Comparison of ENCODE assay signal across 17 cellular contexts in genomic region chr7:107076781-107077698, GRCh38. TPM values are rescaled to one million over a fixed set of nuclear protein-coding genes. Genes with fewer than 3 reads are reported as not detected.
A peak's percentile ranks its signal among the peaks of the same experiment; 100 is the strongest.
DNase-seq lines count a peak whose midpoint lies in the region; TF ChIP-seq lines count a peak whose summit lies in the region.
"Had no signal": no experiment of that assay in that cellular context is flagged by ENCODE, and none has a peak within 500 bp of the region (broad histone marks: within the 10 kb centered on the region; RNA-seq: fewer than 3 reads in every experiment).

No MANE protein-coding gene starts in this region.

- H3K36me3 ChIP-seq in left ventricle myocardium inferior: no peaks in the 10 kb centered on the region
- H3K36me3 ChIP-seq: Peyer's patch, transverse colon had no signal

- TF ChIP-seq CTCF in left ventricle myocardium inferior (IDR thresholded peaks at IDR 0.05; ENCODE audit: borderline replicate concordance): no peak

- intact Hi-C loops in left ventricle myocardium inferior (cut with micrococcal nuclease): no loop called here
- intact Hi-C loops in cardiac septum (cut with DNase I): no loop called here

- no peaks in the 10 kb centered on the region for H3K9me3 ChIP-seq in left ventricle myocardium inferior (replicated peaks)
- H3K9me3 ChIP-seq: Peyer's patch, transverse colon had no signal

- peak overlapping the region; percentile 62 for H3K27ac ChIP-seq in left ventricle myocardium inferior (replicated peaks)
- H3K27ac ChIP-seq: Peyer's patch, transverse colon had no signal

- DNase-seq in left ventricle myocardium inferior (no peak), cardiac septum (ENCODE audit: low spot score) (no peak), RKO (ENCODE audit: low spot score) (peak; percentile 19), glomerular endothelial cell (ENCODE audit: extremely low read depth, low read depth, low spot score) (peak; percentile 92), NCI-H2107 treated with DMSO at 0.1 percent for 48 hours (lab: John Stamatoyannopoulos, UW; ENCODE audit: unreplicated experiment) (no peak), islet precursor cell (no peak), NCI-H226 (no peak)
- no peak for DNase-seq in activated CD4-positive, alpha-beta T cell treated with anti-CD3 and anti-CD28 coated beads, Interleukin-2, amount 50 U/mL, for 1 hour
- DNase-seq: HFFc6; kidney; MV-4-11; NCI-H2081 treated with DMSO at 0.1 percent for 48 hours; Peyer's patch; stimulated activated CD4-positive, alpha-beta T cell treated with anti-CD3 and anti-CD28 coated beads, Interleukin-15, amount 100 ng/mL, for 24 hours; stimulated activated naive CD4-positive, alpha-beta T cell treated with Interleukin-2 at 50 U/mL for 16 hours; SW 1271; transverse colon had no signal

- no peaks in the 10 kb centered on the region for H3K27me3 ChIP-seq in left ventricle myocardium inferior (ENCODE audit: low read depth)
- H3K27me3 ChIP-seq: Peyer's patch, transverse colon had no signal

- H3K4me1 ChIP-seq in left ventricle myocardium inferior: peaks cover 31% of the 10 kb centered on the region
- H3K4me1 ChIP-seq: Peyer's patch, transverse colon had no signal

- H3K4me3 ChIP-seq in left ventricle myocardium inferior: no peak overlapping the region
- H3K4me3 ChIP-seq: Peyer's patch, transverse colon had no signal

RNA-seq across cellular contexts. Expression of gene PRKAR2B, which starts 32.5 kb away (rescaled TPM):
- total RNA-seq in left ventricle myocardium inferior (21.8 TPM), cardiac septum (37.7 TPM), glomerular endothelial cell (24.2 and 28.7 TPM in 2 replicates)

Comparison
In these comparisons a context has a peak if more than half of its experiments do, and no peak if none do; other contexts are left out.
1. DNase-seq: peak in RKO (single experiment) and glomerular endothelial cell (single experiment); none in left ventricle myocardium inferior (single experiment), cardiac septum (single experiment), NCI-H2107 treated with DMSO at 0.1 percent for 48 hours (single experiment), islet precursor cell (single experiment), activated CD4-positive, alpha-beta T cell treated with anti-CD3 and anti-CD28 coated beads, Interleukin-2, amount 50 U/mL, for 1 hour (single experiment) and NCI-H226 (single experiment).